ENCODE assay signal across 10 cellular contexts in the genomic region with DNA sequence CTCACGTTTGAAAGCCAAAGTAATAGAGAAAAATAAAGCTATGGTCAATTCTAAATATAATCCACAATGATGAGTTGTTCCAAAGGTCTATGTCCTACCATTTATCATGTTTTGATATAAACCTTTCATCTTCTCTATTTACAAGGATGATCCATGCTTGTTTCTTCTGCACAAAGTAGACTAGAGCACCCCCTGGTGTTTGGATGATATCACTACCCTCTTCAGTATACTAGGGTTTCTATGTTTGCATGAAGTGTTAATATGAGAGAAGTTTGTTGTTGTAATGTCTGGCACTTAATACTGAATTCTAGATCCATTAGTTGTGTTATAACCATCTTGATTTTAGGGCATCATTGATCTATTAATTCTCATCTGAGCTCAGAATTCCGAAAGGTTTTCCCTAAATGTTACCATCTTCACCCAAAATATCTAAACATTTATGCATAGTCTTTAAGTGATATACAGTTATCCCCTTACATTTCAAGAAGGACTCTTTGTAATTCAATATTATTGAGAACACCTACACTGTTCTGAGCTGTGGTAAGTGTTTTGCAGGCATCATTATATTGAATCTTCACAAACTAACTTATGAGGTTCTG. TPM values are rescaled to one million over a fixed set of nuclear protein-coding genes. Genes with fewer than 3 reads are reported as not detected.
DNase-seq lines count a peak whose midpoint lies in the region; ATAC-seq and TF ChIP-seq lines count a peak whose summit lies in the region.
"Had no signal": no experiment of that assay in that cellular context is flagged by ENCODE, and none has a peak within 500 bp of the region (broad histone marks: within the 10 kb centered on the region; RNA-seq: fewer than 3 reads in every experiment).

No MANE protein-coding gene starts in this region.

- no peaks in the 10 kb centered on the region for H3K4me1 ChIP-seq in OCI-LY7 (ENCODE audit: insufficient read depth, low read length, poor library complexity, severe bottlenecking)
- H3K4me1 ChIP-seq in esophagus squamous epithelium: no peaks in the 10 kb centered on the region
- H3K4me1 ChIP-seq in spleen: no peaks in the 10 kb centered on the region

- peak; percentile 83 for TF ChIP-seq CTCF in OCI-LY7 (conservative IDR thresholded peaks at IDR 0.05; ENCODE audit: low read length)
- TF ChIP-seq CTCF in esophagus squamous epithelium (IDR thresholded peaks at IDR 0.05): peak in 5 of 6 experiments; percentile 52 to 87 (median 61)
- peak in 7 of 11 experiments; percentile 9 to 54 (median 42) for TF ChIP-seq CTCF in spleen (IDR thresholded peaks at IDR 0.05 in 8 of 11, conservative IDR thresholded peaks at IDR 0.05 in 3 of 11)

- no peaks in the 10 kb centered on the region for H3K9me3 ChIP-seq in OCI-LY7 (ENCODE audit: low read length)
- no peaks in the 10 kb centered on the region for H3K9me3 ChIP-seq in esophagus squamous epithelium
- H3K9me3 ChIP-seq in spleen: no peaks in the 10 kb centered on the region

- intact Hi-C loops in OCI-LY7 (cut with micrococcal nuclease; ENCODE audit: unreplicated experiment): loop anchor here (10.0 kb wide), 1 partner anchor 150 kb away; no protein-coding TSS in a partner anchor
- intact Hi-C loops in esophagus squamous epithelium (cut with DNase I): no loop called here
- intact Hi-C loops in spleen (cut with DNase I; ENCODE audit: low total_unique reads): no loop called here

- WGBS in esophagus squamous epithelium, 2 donors: 18 to 25% methylated on average over 2 of the region's 2 CpGs
- 24 to 41% (median 26%) methylated on average over 2 of the region's 2 CpGs for WGBS in spleen, 5 donors

- no peak for TF ChIP-seq POLR2A in esophagus squamous epithelium (IDR thresholded peaks at IDR 0.05)
- TF ChIP-seq POLR2A in spleen (IDR thresholded peaks at IDR 0.05): no peak

- H3K9me2 ChIP-seq in OCI-LY7 (ENCODE audit: insufficient read depth, low read length): no peaks in the 10 kb centered on the region

- ATAC-seq in GM21528 (IDR thresholded peaks at IDR 0.05; ENCODE audit: low FRiP score, unreplicated experiment) (no peak), HG03025 (IDR thresholded peaks at IDR 0.05; ENCODE audit: low FRiP score, unreplicated experiment) (no peak)
- ATAC-seq: Panc1 had no signal

- H3K27me3 ChIP-seq in esophagus squamous epithelium (no peaks in the 10 kb centered on the region), spleen (replicated peaks in 1 of 7) (no peaks in the 10 kb centered on the region)

- CTCF ChIA-PET in OCI-LY7 (lab: Charles Lee; ENCODE audit: unreplicated experiment): no interaction called here

- no peak overlapping the region for H3K4me2 ChIP-seq in OCI-LY7 (ENCODE audit: low read length)

- H3K79me2 ChIP-seq in OCI-LY7 (ENCODE audit: insufficient read depth, low read depth, low read length): no peaks in the 10 kb centered on the region

- no peaks in the 10 kb centered on the region for H3K36me3 ChIP-seq in OCI-LY7 (ENCODE audit: insufficient read depth, low read length)
- no peaks in the 10 kb centered on the region for H3K36me3 ChIP-seq in esophagus squamous epithelium
- no peaks in the 10 kb centered on the region for H3K36me3 ChIP-seq in spleen

- no peaks in the 10 kb centered on the region for H4K20me1 ChIP-seq in OCI-LY7 (ENCODE audit: insufficient read depth, low read length)

- DNase-seq in ELR (ENCODE audit: low read depth): peak; percentile 4
- peak; percentile 12 for DNase-seq in HS-27A (ENCODE audit: low read depth)
- peak; percentile 38 for DNase-seq in OCI-LY7 (ENCODE audit: low spot score)
- DNase-seq in esophagus squamous epithelium (lab: John Stamatoyannopoulos, UW): no peak
- no peak for DNase-seq in spleen
- no peak for DNase-seq in GDM1 (lab: John Stamatoyannopoulos, UW)
- DNase-seq: left cardiac atrium had no signal

- POLR2A ChIA-PET in OCI-LY7 (lab: Charles Lee): no interaction called here

- no peak overlapping the region for H3K4me3 ChIP-seq in OCI-LY7 (ENCODE audit: low read depth, low read length, poor library complexity, severe bottlenecking)
- H3K4me3 ChIP-seq in esophagus squamous epithelium: no peak overlapping the region
- H3K4me3 ChIP-seq in spleen: no peak overlapping the region

- no peak overlapping the region for H3K27ac ChIP-seq in OCI-LY7 (ENCODE audit: low read depth, low read length, poor library complexity, severe bottlenecking)
- no peak overlapping the region for H3K27ac ChIP-seq in esophagus squamous epithelium
- no peak overlapping the region for H3K27ac ChIP-seq in spleen

- no peak overlapping the region for H2AFZ ChIP-seq in OCI-LY7 (ENCODE audit: low read length)

- no TSS peak for BruUV-seq in OCI-LY7 (replicated peaks; lab: Mats Ljungman, UMichigan)

RNA-seq across cellular contexts. Expression of gene CLDN8, which starts 21.1 kb away (rescaled TPM):
- not detected in 2 replicates for total RNA-seq in OCI-LY7 (2014; rRNA removed; shearing (Covaris generic))
- total RNA-seq in OCI-LY7 (2022): not detected in 2 replicates
- total RNA-seq in esophagus squamous epithelium: 1 to 10 TPM; 1.9 to 7.7 (median 3.6) TPM
- total RNA-seq in spleen: not detected
- not detected for polyA plus RNA-seq in spleen
- total RNA-seq: left cardiac atrium had no signal

RNA-seq across cellular contexts. Expression of gene CLDN17, which starts 28.2 kb away (rescaled TPM):
- not detected in 2 replicates for total RNA-seq in OCI-LY7 (2014; rRNA removed; shearing (Covaris generic))
- total RNA-seq in OCI-LY7 (2022) (not detected in 2 replicates), esophagus squamous epithelium (10 to 100 TPM in 1 of 4 donors, 1 to 10 TPM in 1, under 1 TPM in 2; 0.53 to 27.4 (median 0.99) TPM), spleen (not detected)
- polyA plus RNA-seq in spleen: not detected
- total RNA-seq: left cardiac atrium had no signal

Comparison
In these comparisons a context has a peak if more than half of its experiments do, and no peak if none do; other contexts are left out.
1. DNase-seq: peak in ELR (single experiment), HS-27A (single experiment) and OCI-LY7 (single experiment); none in esophagus squamous epithelium (single experiment), spleen (single experiment) and GDM1 (single experiment).
2. Peak in every context shown above with its lines, with median percentiles within 50 percentile points of each other: CTCF ChIP-seq.